In genomic region chr7:103379270-103379975, GRCh38 we compare ENCODE assay signal across 1 cellular context.
TF ChIP-seq lines count a peak whose summit lies in the region.

No MANE protein-coding gene starts in this region.

TF ChIP-seq in SK-N-SH, 30 proteins besides CTCF, POLR2A, EP300 and RAD21 (continued from another document):
- no peak for TF ChIP-seq NRF1 (IDR thresholded peaks at IDR 0.05; ENCODE audit: low read depth, low read length)
- no peak for TF ChIP-seq GATA2 (CRISPR knock-in tag; IDR thresholded peaks at IDR 0.05)
- TF ChIP-seq MXI1 (IDR thresholded peaks at IDR 0.05; ENCODE audit: low read depth, low read length) = no peak
- TF ChIP-seq GABPA (IDR thresholded peaks at IDR 0.05; ENCODE audit: low read depth) = no peak
- TF ChIP-seq FOSL2 (IDR thresholded peaks at IDR 0.05; ENCODE audit: borderline replicate concordance, low read depth) = no peak
- TF ChIP-seq JUND (IDR thresholded peaks at IDR 0.05) = no peak
- TF ChIP-seq ELF1 (IDR thresholded peaks at IDR 0.05) = no peak
- TF ChIP-seq FOXM1 (IDR thresholded peaks at IDR 0.05; ENCODE audit: low read depth) = no peak
- TF ChIP-seq RCOR1 (IDR thresholded peaks at IDR 0.05; ENCODE audit: low read length) = no peak
